1 cellular context compared by ENCODE assay signal in the genomic region with DNA sequence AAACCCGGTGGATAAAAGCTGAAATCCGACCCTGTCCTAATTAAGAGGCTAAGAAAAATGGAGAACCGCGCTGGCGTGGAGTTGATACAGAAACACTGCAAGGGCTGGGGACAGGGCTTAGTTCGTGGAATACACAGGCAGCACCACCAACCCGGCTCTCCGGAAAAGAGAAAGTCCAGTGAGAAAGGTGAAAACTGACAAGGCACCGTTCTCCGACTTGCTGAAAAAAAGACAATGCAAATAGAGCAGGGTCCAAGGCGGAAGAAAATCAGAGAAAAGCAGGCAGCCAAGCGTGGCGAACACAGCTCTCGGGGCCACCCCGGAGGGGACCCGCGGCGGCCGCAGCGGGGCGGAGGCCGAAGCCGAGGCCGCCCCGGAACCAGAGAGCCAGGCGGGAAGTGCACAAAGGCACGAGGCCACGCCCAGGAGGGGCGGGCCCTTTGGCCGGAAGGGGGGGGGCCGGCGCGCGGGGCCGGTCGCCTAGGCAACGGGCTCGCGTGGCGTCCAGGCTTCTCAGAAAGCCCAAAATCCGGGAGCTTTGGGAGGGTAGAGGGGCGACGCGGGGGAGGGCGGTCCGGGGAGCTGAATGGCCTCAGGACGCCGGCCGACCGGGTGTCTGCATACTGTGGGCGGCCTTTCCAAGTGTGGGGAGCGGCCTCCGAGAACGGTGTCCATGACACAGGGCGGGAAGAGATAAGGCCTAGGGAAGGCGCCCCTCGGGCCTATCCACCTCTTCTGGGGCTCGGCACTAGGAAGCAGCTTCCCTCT.
TF ChIP-seq lines count a peak whose summit lies in the region.

No MANE protein-coding gene starts in this region.

TF ChIP-seq in HepG2, 621 proteins besides CTCF, POLR2A, EP300 and RAD21 (continued from another document and continues in another):
- TF ChIP-seq, protein P1, sequence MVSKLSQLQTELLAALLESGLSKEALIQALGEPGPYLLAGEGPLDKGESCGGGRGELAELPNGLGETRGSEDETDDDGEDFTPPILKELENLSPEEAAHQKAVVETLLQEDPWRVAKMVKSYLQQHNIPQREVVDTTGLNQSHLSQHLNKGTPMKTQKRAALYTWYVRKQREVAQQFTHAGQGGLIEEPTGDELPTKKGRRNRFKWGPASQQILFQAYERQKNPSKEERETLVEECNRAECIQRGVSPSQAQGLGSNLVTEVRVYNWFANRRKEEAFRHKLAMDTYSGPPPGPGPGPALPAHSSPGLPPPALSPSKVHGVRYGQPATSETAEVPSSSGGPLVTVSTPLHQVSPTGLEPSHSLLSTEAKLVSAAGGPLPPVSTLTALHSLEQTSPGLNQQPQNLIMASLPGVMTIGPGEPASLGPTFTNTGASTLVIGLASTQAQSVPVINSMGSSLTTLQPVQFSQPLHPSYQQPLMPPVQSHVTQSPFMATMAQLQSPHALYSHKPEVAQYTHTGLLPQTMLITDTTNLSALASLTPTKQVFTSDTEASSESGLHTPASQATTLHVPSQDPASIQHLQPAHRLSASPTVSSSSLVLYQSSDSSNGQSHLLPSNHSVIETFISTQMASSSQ (IDR thresholded peaks at IDR 0.05; ENCODE audit: low read depth) = no peak
- TF ChIP-seq, protein P1 (CRISPR knock-in tag; IDR thresholded peaks at IDR 0.05; ENCODE audit: borderline replicate concordance) = peak; percentile 23; the same call in 1 of the 2 replicates
- TF ChIP-seq, protein P2, sequence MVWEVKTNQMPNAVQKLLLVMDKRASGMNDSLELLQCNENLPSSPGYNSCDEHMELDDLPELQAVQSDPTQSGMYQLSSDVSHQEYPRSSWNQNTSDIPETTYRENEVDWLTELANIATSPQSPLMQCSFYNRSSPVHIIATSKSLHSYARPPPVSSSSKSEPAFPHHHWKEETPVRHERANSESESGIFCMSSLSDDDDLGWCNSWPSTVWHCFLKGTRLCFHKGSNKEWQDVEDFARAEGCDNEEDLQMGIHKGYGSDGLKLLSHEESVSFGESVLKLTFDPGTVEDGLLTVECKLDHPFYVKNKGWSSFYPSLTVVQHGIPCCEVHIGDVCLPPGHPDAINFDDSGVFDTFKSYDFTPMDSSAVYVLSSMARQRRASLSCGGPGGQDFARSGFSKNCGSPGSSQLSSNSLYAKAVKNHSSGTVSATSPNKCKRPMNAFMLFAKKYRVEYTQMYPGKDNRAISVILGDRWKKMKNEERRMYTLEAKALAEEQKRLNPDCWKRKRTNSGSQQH (CRISPR knock-in tag; IDR thresholded peaks at IDR 0.05; ENCODE audit: low read depth) = 0 out of 2 replicates have a peak, but pooled peaks have one; percentile 37
- TF ChIP-seq NCOA5 (CRISPR knock-in tag; IDR thresholded peaks at IDR 0.05) = no peak
- TF ChIP-seq GABPB1 (CRISPR knock-in tag; IDR thresholded peaks at IDR 0.05) = peak; percentile 85
- peak; percentile 62 for TF ChIP-seq KAT8 (CRISPR knock-in tag; IDR thresholded peaks at IDR 0.05)
- peak; percentile 92 for TF ChIP-seq NR2C2 (CRISPR knock-in tag; IDR thresholded peaks at IDR 0.05; ENCODE audit: borderline replicate concordance)
- no peak for TF ChIP-seq ZNF136 (CRISPR knock-in tag; IDR thresholded peaks at IDR 0.05; ENCODE audit: low read depth)
- peak; percentile 85 for TF ChIP-seq SIN3A (IDR thresholded peaks at IDR 0.05; ENCODE audit: borderline replicate concordance, low read depth, low read length)
- 0 out of 2 replicates have a peak, but pooled peaks have one; percentile 31 for TF ChIP-seq ZNF672 (CRISPR knock-in tag; IDR thresholded peaks at IDR 0.05)
- TF ChIP-seq, protein P3, sequence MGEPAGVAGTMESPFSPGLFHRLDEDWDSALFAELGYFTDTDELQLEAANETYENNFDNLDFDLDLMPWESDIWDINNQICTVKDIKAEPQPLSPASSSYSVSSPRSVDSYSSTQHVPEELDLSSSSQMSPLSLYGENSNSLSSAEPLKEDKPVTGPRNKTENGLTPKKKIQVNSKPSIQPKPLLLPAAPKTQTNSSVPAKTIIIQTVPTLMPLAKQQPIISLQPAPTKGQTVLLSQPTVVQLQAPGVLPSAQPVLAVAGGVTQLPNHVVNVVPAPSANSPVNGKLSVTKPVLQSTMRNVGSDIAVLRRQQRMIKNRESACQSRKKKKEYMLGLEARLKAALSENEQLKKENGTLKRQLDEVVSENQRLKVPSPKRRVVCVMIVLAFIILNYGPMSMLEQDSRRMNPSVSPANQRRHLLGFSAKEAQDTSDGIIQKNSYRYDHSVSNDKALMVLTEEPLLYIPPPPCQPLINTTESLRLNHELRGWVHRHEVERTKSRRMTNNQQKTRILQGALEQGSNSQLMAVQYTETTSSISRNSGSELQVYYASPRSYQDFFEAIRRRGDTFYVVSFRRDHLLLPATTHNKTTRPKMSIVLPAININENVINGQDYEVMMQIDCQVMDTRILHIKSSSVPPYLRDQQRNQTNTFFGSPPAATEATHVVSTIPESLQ (CRISPR knock-in tag; conservative IDR thresholded peaks at IDR 0.05) = no peak
- no peak for TF ChIP-seq SOX13 (IDR thresholded peaks at IDR 0.05)
- TF ChIP-seq SOX13 (CRISPR knock-in tag; conservative IDR thresholded peaks at IDR 0.05 in 1 of 2, IDR thresholded peaks at IDR 0.05 in 1 of 2) = peak in 1 of 2 experiments; percentile 36; a peak in 1 of 4 replicates
- TF ChIP-seq DMAP1 (CRISPR knock-in tag; IDR thresholded peaks at IDR 0.05) = peak; percentile 72; the same call in 1 of the 2 replicates
- TF ChIP-seq ZNF317 (CRISPR knock-in tag; IDR thresholded peaks at IDR 0.05) = 0 out of 2 replicates have a peak, but pooled peaks have one; percentile 11
- peak; percentile 68 for TF ChIP-seq ELF3 (CRISPR knock-in tag; IDR thresholded peaks at IDR 0.05)
- TF ChIP-seq, protein P4, sequence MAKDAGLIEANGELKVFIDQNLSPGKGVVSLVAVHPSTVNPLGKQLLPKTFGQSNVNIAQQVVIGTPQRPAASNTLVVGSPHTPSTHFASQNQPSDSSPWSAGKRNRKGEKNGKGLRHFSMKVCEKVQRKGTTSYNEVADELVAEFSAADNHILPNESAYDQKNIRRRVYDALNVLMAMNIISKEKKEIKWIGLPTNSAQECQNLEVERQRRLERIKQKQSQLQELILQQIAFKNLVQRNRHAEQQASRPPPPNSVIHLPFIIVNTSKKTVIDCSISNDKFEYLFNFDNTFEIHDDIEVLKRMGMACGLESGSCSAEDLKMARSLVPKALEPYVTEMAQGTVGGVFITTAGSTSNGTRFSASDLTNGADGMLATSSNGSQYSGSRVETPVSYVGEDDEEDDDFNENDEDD (CRISPR knock-in tag; IDR thresholded peaks at IDR 0.05; ENCODE audit: borderline replicate concordance) = peak; percentile 74; the same call in 1 of the 2 replicates
- TF ChIP-seq, protein P5, sequence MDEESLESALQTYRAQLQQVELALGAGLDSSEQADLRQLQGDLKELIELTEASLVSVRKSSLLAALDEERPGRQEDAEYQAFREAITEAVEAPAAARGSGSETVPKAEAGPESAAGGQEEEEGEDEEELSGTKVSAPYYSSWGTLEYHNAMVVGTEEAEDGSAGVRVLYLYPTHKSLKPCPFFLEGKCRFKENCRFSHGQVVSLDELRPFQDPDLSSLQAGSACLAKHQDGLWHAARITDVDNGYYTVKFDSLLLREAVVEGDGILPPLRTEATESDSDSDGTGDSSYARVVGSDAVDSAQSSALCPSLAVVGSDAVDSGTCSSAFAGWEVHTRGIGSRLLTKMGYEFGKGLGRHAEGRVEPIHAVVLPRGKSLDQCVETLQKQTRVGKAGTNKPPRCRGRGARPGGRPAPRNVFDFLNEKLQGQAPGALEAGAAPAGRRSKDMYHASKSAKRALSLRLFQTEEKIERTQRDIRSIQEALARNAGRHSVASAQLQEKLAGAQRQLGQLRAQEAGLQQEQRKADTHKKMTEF (CRISPR knock-in tag; IDR thresholded peaks at IDR 0.05) = peak; percentile 64; the same call in 1 of the 2 replicates
- peak; percentile 53; the same call in 1 of the 2 replicates for TF ChIP-seq ZNF543 (CRISPR knock-in tag; IDR thresholded peaks at IDR 0.05)
- peak; percentile 56; the same call in 1 of the 2 replicates for TF ChIP-seq ZNF772 (CRISPR knock-in tag; IDR thresholded peaks at IDR 0.05)
- TF ChIP-seq, protein P6, sequence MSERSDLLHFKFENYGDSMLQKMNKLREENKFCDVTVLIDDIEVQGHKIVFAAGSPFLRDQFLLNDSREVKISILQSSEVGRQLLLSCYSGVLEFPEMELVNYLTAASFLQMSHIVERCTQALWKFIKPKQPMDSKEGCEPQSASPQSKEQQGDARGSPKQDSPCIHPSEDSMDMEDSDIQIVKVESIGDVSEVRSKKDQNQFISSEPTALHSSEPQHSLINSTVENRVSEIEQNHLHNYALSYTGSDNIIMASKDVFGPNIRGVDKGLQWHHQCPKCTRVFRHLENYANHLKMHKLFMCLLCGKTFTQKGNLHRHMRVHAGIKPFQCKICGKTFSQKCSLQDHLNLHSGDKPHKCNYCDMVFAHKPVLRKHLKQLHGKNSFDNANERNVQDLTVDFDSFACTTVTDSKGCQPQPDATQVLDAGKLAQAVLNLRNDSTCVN (CRISPR knock-in tag; IDR thresholded peaks at IDR 0.05; ENCODE audit: borderline replicate concordance) = 0 out of 2 replicates have a peak, but pooled peaks have one; percentile 17
- TF ChIP-seq SMARCC2 (IDR thresholded peaks at IDR 0.05) = no peak
- TF ChIP-seq, protein P7, sequence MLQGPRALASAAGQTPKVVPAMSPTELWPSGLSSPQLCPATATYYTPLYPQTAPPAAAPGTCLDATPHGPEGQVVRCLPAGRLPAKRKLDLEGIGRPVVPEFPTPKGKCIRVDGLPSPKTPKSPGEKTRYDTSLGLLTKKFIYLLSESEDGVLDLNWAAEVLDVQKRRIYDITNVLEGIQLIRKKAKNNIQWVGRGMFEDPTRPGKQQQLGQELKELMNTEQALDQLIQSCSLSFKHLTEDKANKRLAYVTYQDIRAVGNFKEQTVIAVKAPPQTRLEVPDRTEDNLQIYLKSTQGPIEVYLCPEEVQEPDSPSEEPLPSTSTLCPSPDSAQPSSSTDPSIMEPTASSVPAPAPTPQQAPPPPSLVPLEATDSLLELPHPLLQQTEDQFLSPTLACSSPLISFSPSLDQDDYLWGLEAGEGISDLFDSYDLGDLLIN (CRISPR knock-in tag; IDR thresholded peaks at IDR 0.05; ENCODE audit: borderline replicate concordance) = no peak
- TF ChIP-seq, protein P8, sequence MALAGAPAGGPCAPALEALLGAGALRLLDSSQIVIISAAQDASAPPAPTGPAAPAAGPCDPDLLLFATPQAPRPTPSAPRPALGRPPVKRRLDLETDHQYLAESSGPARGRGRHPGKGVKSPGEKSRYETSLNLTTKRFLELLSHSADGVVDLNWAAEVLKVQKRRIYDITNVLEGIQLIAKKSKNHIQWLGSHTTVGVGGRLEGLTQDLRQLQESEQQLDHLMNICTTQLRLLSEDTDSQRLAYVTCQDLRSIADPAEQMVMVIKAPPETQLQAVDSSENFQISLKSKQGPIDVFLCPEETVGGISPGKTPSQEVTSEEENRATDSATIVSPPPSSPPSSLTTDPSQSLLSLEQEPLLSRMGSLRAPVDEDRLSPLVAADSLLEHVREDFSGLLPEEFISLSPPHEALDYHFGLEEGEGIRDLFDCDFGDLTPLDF (CRISPR knock-in tag; IDR thresholded peaks at IDR 0.05) = peak; percentile 76
- 0 out of 2 replicates have a peak, but pooled peaks have one; percentile 23 for TF ChIP-seq NAIF1 (CRISPR knock-in tag; IDR thresholded peaks at IDR 0.05; ENCODE audit: borderline replicate concordance)
- TF ChIP-seq ZMYM2 (CRISPR knock-in tag; IDR thresholded peaks at IDR 0.05) = no peak
- TF ChIP-seq ZNF232 (CRISPR knock-in tag; IDR thresholded peaks at IDR 0.05; ENCODE audit: borderline replicate concordance) = 0 out of 2 replicates have a peak, but pooled peaks have one; percentile 17
- TF ChIP-seq, protein P9, sequence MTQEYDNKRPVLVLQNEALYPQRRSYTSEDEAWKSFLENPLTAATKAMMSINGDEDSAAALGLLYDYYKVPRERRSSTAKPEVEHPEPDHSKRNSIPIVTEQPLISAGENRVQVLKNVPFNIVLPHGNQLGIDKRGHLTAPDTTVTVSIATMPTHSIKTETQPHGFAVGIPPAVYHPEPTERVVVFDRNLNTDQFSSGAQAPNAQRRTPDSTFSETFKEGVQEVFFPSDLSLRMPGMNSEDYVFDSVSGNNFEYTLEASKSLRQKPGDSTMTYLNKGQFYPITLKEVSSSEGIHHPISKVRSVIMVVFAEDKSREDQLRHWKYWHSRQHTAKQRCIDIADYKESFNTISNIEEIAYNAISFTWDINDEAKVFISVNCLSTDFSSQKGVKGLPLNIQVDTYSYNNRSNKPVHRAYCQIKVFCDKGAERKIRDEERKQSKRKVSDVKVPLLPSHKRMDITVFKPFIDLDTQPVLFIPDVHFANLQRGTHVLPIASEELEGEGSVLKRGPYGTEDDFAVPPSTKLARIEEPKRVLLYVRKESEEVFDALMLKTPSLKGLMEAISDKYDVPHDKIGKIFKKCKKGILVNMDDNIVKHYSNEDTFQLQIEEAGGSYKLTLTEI (CRISPR knock-in tag; conservative IDR thresholded peaks at IDR 0.05) = no peak
- no peak for TF ChIP-seq SOX6 (IDR thresholded peaks at IDR 0.05)
- TF ChIP-seq SOX6 (CRISPR knock-in tag; IDR thresholded peaks at IDR 0.05) = peak; percentile 21; the same call in 1 of the 2 replicates
- peak; percentile 36; the same call in 1 of the 2 replicates for TF ChIP-seq ZFP90 (CRISPR knock-in tag; IDR thresholded peaks at IDR 0.05; ENCODE audit: borderline replicate concordance)
- no peak for TF ChIP-seq HHEX (CRISPR knock-in tag; IDR thresholded peaks at IDR 0.05)
- TF ChIP-seq, protein P10, sequence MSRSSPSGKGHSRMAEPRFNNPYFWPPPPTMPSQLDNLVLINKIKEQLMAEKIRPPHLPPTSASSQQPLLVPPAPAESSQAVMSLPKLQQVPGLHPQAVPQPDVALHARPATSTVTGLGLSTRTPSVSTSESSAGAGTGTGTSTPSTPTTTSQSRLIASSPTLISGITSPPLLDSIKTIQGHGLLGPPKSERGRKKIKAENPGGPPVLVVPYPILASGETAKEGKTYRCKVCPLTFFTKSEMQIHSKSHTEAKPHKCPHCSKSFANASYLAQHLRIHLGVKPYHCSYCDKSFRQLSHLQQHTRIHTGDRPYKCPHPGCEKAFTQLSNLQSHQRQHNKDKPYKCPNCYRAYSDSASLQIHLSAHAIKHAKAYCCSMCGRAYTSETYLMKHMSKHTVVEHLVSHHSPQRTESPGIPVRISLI (CRISPR knock-in tag; IDR thresholded peaks at IDR 0.05; ENCODE audit: borderline replicate concordance) = peak; percentile 54; the same call in 1 of the 2 replicates
- TF ChIP-seq, protein P11, sequence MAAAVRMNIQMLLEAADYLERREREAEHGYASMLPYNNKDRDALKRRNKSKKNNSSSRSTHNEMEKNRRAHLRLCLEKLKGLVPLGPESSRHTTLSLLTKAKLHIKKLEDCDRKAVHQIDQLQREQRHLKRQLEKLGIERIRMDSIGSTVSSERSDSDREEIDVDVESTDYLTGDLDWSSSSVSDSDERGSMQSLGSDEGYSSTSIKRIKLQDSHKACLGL (CRISPR knock-in tag; IDR thresholded peaks at IDR 0.05) = peak; percentile 53; the same call in 1 of the 2 replicates
